8 cellular contexts compared by ENCODE assay signal in genomic region chr1:1778827-1779675, GRCh38. TPM values are rescaled to one million over a fixed set of nuclear protein-coding genes. Genes with fewer than 3 reads are reported as not detected.
DNase-seq lines count a peak whose midpoint lies in the region; ATAC-seq and TF ChIP-seq lines count a peak whose summit lies in the region.

No MANE protein-coding gene starts in this region.

- POLR2A ChIA-PET in Caco-2 (lab: Charles Lee) (interaction anchor here (0.5 kb wide), 3 partner anchors 9 to 130 kb away, joined by 3 to 8 read pairs (median 3); no protein-coding TSS in a partner anchor), Panc1 (lab: Charles Lee) (interaction anchor here (0.6 kb wide), 1 partner anchor 30 kb away, joined by 8 read pairs; no protein-coding TSS in a partner anchor)

- H3K27me3 Mint-ChIP-seq in Caco-2 (ENCODE audit: insufficient read depth, unreplicated experiment): no peaks in the 10 kb centered on the region
- H3K27me3 Mint-ChIP-seq in progenitor cell of endocrine pancreas: no peaks in the 10 kb centered on the region

- H3K9me3 Mint-ChIP-seq in Caco-2 (ENCODE audit: unreplicated experiment) (no peaks in the 10 kb centered on the region), progenitor cell of endocrine pancreas (ENCODE audit: low read depth) (no peaks in the 10 kb centered on the region)

- H3K4me1 Mint-ChIP-seq in Caco-2 (ENCODE audit: low read depth, unreplicated experiment) (peaks cover 18% of the 10 kb centered on the region), progenitor cell of endocrine pancreas (ENCODE audit: low read depth) (peaks cover 39% of the 10 kb centered on the region)

- H3K4me3 ChIP-seq in Caco-2 (ENCODE audit: low read depth, low read length) (peak overlapping the region; percentile 94), Panc1 (ENCODE audit: low read depth in 2 of 2, low read length in 2 of 2) (peak overlapping the region; percentile 57 to 73), urinary bladder (ENCODE audit: low read depth, low read length) (peak overlapping the region; percentile 94)

- H3K27me3 ChIP-seq in Caco-2 (replicated peaks; ENCODE audit: control insufficient read depth, insufficient read depth, low read length) (no peaks in the 10 kb centered on the region), Panc1 (ENCODE audit: control insufficient read depth, insufficient read depth, low read length) (no peaks in the 10 kb centered on the region)

- no peaks in the 10 kb centered on the region for H3K36me3 ChIP-seq in Caco-2 (ENCODE audit: control insufficient read depth, insufficient read depth, low read length)
- no peaks in the 10 kb centered on the region for H3K36me3 ChIP-seq in Panc1 (ENCODE audit: control insufficient read depth, insufficient read depth, low read length)
- H3K36me3 ChIP-seq in urinary bladder (ENCODE audit: insufficient read depth): no peaks in the 10 kb centered on the region

- TF ChIP-seq CTCF in Caco-2 (IDR thresholded peaks at IDR 0.05; ENCODE audit: insufficient read depth in 1 of 2, low read depth in 1 of 2, low read length in 1 of 2, severe bottlenecking in 1 of 2, unreplicated experiment in 1 of 2): peak; percentile 26 to 35
- TF ChIP-seq CTCF in Panc1 (IDR thresholded peaks at IDR 0.05): no peak; the same call in 1 of the 2 replicates
- peak; percentile 63 for TF ChIP-seq CTCF in progenitor cell of endocrine pancreas (IDR thresholded peaks at IDR 0.05; ENCODE audit: unreplicated experiment)

- H3K4me3 Mint-ChIP-seq in Caco-2 (ENCODE audit: unreplicated experiment): peak overlapping the region; percentile 80
- peak overlapping the region; percentile 70 for H3K4me3 Mint-ChIP-seq in progenitor cell of endocrine pancreas (ENCODE audit: low read depth)

- intact Hi-C loops in Caco-2 (cut with micrococcal nuclease; ENCODE audit: unreplicated experiment) (loop anchor here (5.0 kb wide), 1 partner anchor 78 kb away; no protein-coding TSS in a partner anchor), Panc1 (cut with micrococcal nuclease; ENCODE audit: unreplicated experiment) (no loop called here), Right ventricle myocardium inferior (cut with DNase I) (loop anchor here (2.0 kb wide), 1 partner anchor 112 kb away; the partner anchor contains the start of gene GNB1)

- DNase-seq in Caco-2 (peak; percentile 91), Panc1 (ENCODE audit: low read depth, low spot score) (no peak), Right ventricle myocardium inferior (ENCODE audit: missing footprints) (peak; percentile 95), progenitor cell of endocrine pancreas (ENCODE audit: low spot score, unreplicated experiment) (peak; percentile 67)
- DNase-seq in activated effector memory CD4-positive, alpha-beta T cell treated with Interleukin-2 at 50 U/mL for 16 hours: peak; percentile 66

- ATAC-seq in GM19372 (IDR thresholded peaks at IDR 0.05; ENCODE audit: low read depth, unreplicated experiment): peak; percentile 60
- ATAC-seq in HG03520 (IDR thresholded peaks at IDR 0.05; ENCODE audit: unreplicated experiment): peak; percentile 61
- ATAC-seq in Panc1: peak; percentile 76
- ATAC-seq in Right ventricle myocardium inferior: peak; percentile 23

- WGBS in urinary bladder: 16% methylated on average over 54 of the region's 54 CpGs

- H3K27ac ChIP-seq in Panc1 (ENCODE audit: low read length) (peak overlapping the region; percentile 77), urinary bladder (ENCODE audit: low read depth) (peak overlapping the region; percentile 68)

- BruUV-seq in Caco-2 (replicated peaks; lab: Mats Ljungman, UMichigan): TSS peak; percentile 89
- no TSS peak for BruUV-seq in Panc1 (replicated peaks; lab: Mats Ljungman, UMichigan)

- CTCF ChIA-PET in Caco-2 (lab: Charles Lee): interaction anchor here (0.9 to 2.1 kb wide), 2 partner anchors 10 to 130 kb away, joined by 4 to 6 read pairs; no protein-coding TSS in a partner anchor
- CTCF ChIA-PET in Panc1 (lab: Charles Lee): interaction anchor here (0.5 to 0.6 kb wide), 2 partner anchors 25 to 106 kb away, joined by 3 to 8 read pairs; no protein-coding TSS in a partner anchor

- H3K9me3 ChIP-seq in Caco-2: peaks cover 2% of the 10 kb centered on the region; the same call in 1 of the 2 replicates
- no peaks in the 10 kb centered on the region for H3K9me3 ChIP-seq in Panc1 (ENCODE audit: control insufficient read depth, insufficient read depth, low read depth, low read length)

- in situ Hi-C loops in Panc1 (cut with HindIII; ENCODE audit: low pct_unique_long_range_greater_than_20kb, low sequenced_read_pairs): no loop called here

- peaks cover 40% of the 10 kb centered on the region for H3K36me3 Mint-ChIP-seq in Caco-2 (ENCODE audit: insufficient read depth, unreplicated experiment)
- peaks cover 2% of the 10 kb centered on the region for H3K36me3 Mint-ChIP-seq in progenitor cell of endocrine pancreas (ENCODE audit: insufficient read depth)

- peak overlapping the region; percentile 83 for H3K27ac Mint-ChIP-seq in Caco-2 (ENCODE audit: unreplicated experiment)
- peak overlapping the region; percentile 90 for H3K27ac Mint-ChIP-seq in progenitor cell of endocrine pancreas

- peaks cover 28% of the 10 kb centered on the region for H3K4me1 ChIP-seq in Caco-2
- peaks cover 44% of the 10 kb centered on the region for H3K4me1 ChIP-seq in Panc1 (ENCODE audit: control insufficient read depth, insufficient read depth, low read length)
- no peaks in the 10 kb centered on the region for H3K4me1 ChIP-seq in urinary bladder (ENCODE audit: insufficient read depth)

RNA-seq across cellular contexts. Expression of gene NADK, which starts 0.8 kb away (rescaled TPM):
- total RNA-seq in Caco-2 (2022): 76.7 and 85.8 TPM in 2 replicates
- 101 TPM for total RNA-seq in Panc1 (2021; ENCODE audit: unreplicated experiment)
- 101 TPM for polyA plus RNA-seq in Panc1 (2012; ENCODE audit: insufficient read length)
- total RNA-seq in Right ventricle myocardium inferior: 26.9 TPM
- 86.6 and 87.8 TPM in 2 replicates for total RNA-seq in progenitor cell of endocrine pancreas
- 28.0 TPM for total RNA-seq in urinary bladder
- polyA plus RNA-seq in urinary bladder: 57.9 TPM

RNA-seq across cellular contexts. Expression of gene CDK11A, which starts 54.9 kb away (rescaled TPM):
- total RNA-seq in Caco-2 (2022): 49.6 and 53.7 TPM in 2 replicates
- total RNA-seq in Panc1 (2021; ENCODE audit: unreplicated experiment): 83.6 TPM
- 132 TPM for polyA plus RNA-seq in Panc1 (2012; ENCODE audit: insufficient read length)
- total RNA-seq in Right ventricle myocardium inferior: 20.8 TPM
- total RNA-seq in progenitor cell of endocrine pancreas: 56.1 and 59.4 TPM in 2 replicates
- total RNA-seq in urinary bladder: 15.2 TPM
- polyA plus RNA-seq in urinary bladder: 20.2 TPM

Comparison
In these comparisons a context has a peak if more than half of its experiments do, and no peak if none do; other contexts are left out.
1. ATAC-seq: peak in every context shown above with its lines; median percentile 76 in Panc1; 61 in HG03520; 60 in GM19372; 23 in Right ventricle myocardium inferior.